ENCODE assay signal across 16 cellular contexts in genomic region chr7:99000904-99001442, GRCh38.
DNase-seq lines count a peak whose midpoint lies in the region; ATAC-seq, FAIRE-seq and TF ChIP-seq lines count a peak whose summit lies in the region.
"Had no signal": no experiment of that assay in that cellular context is flagged by ENCODE, and none has a peak within 500 bp of the region (broad histone marks: within the 10 kb centered on the region; RNA-seq: fewer than 3 reads in every experiment).

No MANE protein-coding gene starts in this region.

- peaks cover 39% of the 10 kb centered on the region for H3K36me3 ChIP-seq in CD8-positive, alpha-beta T cell (ENCODE audit: insufficient read depth, low read length)
- H3K36me3 ChIP-seq in endodermal cell (ENCODE audit: control insufficient read depth, insufficient read depth, low read length): peaks cover 78% of the 10 kb centered on the region
- H3K36me3 ChIP-seq in OCI-LY7 (ENCODE audit: insufficient read depth, low read length): peaks cover 97% of the 10 kb centered on the region

- POLR2A ChIA-PET in CD8-positive, alpha-beta T cell (lab: Charles Lee): interaction anchor here (0.5 kb wide), 1 partner anchor 474 kb away, joined by 4 read pairs; no protein-coding TSS in a partner anchor
- POLR2A ChIA-PET in activated CD8-positive, alpha-beta T cell treated with anti-CD3 and anti-CD28 coated beads, Interleukin-2, amount 10 ng/mL, durations not matched to agents 7 days and 5 days (lab: Charles Lee): no interaction called here
- POLR2A ChIA-PET in OCI-LY7 (lab: Charles Lee): interaction anchor here (1.0 kb wide), 1 partner anchor 24 kb away, joined by 5 read pairs; no protein-coding TSS in a partner anchor

- peaks cover 77% of the 10 kb centered on the region for H3K36me3 Mint-ChIP-seq in CD8-positive, alpha-beta T cell
- peaks cover 49% of the 10 kb centered on the region for H3K36me3 Mint-ChIP-seq in activated CD8-positive, alpha-beta T cell treated with anti-CD3 and anti-CD28 coated beads, Interleukin-2, amount 10 ng/mL, durations not matched to agents 7 days and 5 days (ENCODE audit: low read depth)
- peaks cover 65% of the 10 kb centered on the region for H3K36me3 Mint-ChIP-seq in endodermal cell (ENCODE audit: low read depth)

- H3K4me2 ChIP-seq in OCI-LY7 (ENCODE audit: low read length): no peak overlapping the region

- BruUV-seq in OCI-LY7 (replicated peaks; lab: Mats Ljungman, UMichigan): no TSS peak

- H3K9ac ChIP-seq in endodermal cell (ENCODE audit: extremely low read depth, low read length, poor library complexity, severe bottlenecking): no peak overlapping the region

- H3K27ac ChIP-seq in CD8-positive, alpha-beta T cell (ENCODE audit: low read depth, low read length): no peak overlapping the region
- H3K27ac ChIP-seq in endodermal cell (ENCODE audit: low read depth, low read length) (no peak overlapping the region), OCI-LY7 (ENCODE audit: low read depth, low read length, poor library complexity, severe bottlenecking) (no peak overlapping the region)
- H3K27ac ChIP-seq: left ventricle myocardium inferior, psoas muscle had no signal

- no peaks in the 10 kb centered on the region for H3K79me2 ChIP-seq in OCI-LY7 (ENCODE audit: insufficient read depth, low read depth, low read length)

- CTCF ChIA-PET in CD8-positive, alpha-beta T cell (lab: Charles Lee): no interaction called here
- CTCF ChIA-PET in activated CD8-positive, alpha-beta T cell treated with anti-CD3 and anti-CD28 coated beads, Interleukin-2, amount 10 ng/mL, durations not matched to agents 7 days and 5 days (lab: Charles Lee): interaction anchor here (0.6 to 1.9 kb wide), 8 partner anchors 12 to 1400 kb away, joined by 3 to 6 read pairs (median 4); no protein-coding TSS in a partner anchor
- CTCF ChIA-PET in OCI-LY7 (lab: Charles Lee; ENCODE audit: unreplicated experiment): no interaction called here

- no peaks in the 10 kb centered on the region for H4K20me1 ChIP-seq in OCI-LY7 (ENCODE audit: insufficient read depth, low read length)

- H3K9me3 Mint-ChIP-seq in CD8-positive, alpha-beta T cell: no peaks in the 10 kb centered on the region
- H3K9me3 Mint-ChIP-seq in activated CD8-positive, alpha-beta T cell treated with anti-CD3 and anti-CD28 coated beads, Interleukin-2, amount 10 ng/mL, durations not matched to agents 7 days and 5 days (ENCODE audit: insufficient read depth): no peaks in the 10 kb centered on the region
- H3K9me3 Mint-ChIP-seq in endodermal cell: no peaks in the 10 kb centered on the region

- peak overlapping the region; percentile 56 for H3K27ac Mint-ChIP-seq in CD8-positive, alpha-beta T cell
- peak overlapping the region; percentile 88 for H3K27ac Mint-ChIP-seq in activated CD8-positive, alpha-beta T cell treated with anti-CD3 and anti-CD28 coated beads, Interleukin-2, amount 10 ng/mL, durations not matched to agents 7 days and 5 days
- H3K27ac Mint-ChIP-seq in endodermal cell: no peak overlapping the region

- intact Hi-C loops in CD8-positive, alpha-beta T cell (cut with DNase I, micrococcal nuclease): no loop called here
- intact Hi-C loops in OCI-LY7 (cut with micrococcal nuclease; ENCODE audit: unreplicated experiment): no loop called here

- no peak for TF ChIP-seq CTCF in CD8-positive, alpha-beta T cell (IDR thresholded peaks at IDR 0.05)
- no peak for TF ChIP-seq CTCF in endodermal cell (conservative IDR thresholded peaks at IDR 0.05)
- TF ChIP-seq CTCF in OCI-LY7 (conservative IDR thresholded peaks at IDR 0.05; ENCODE audit: low read length): no peak

- 96 to 99% methylated on average over 11 to 14 of the region's 14 CpGs for WGBS in endodermal cell (ENCODE audit: insufficient coverage in 1 of 2, insufficient read length in 1 of 2), 2 experiments

- peak; percentile 70 for ATAC-seq in CD8-positive, alpha-beta T cell
- ATAC-seq in activated CD8-positive, alpha-beta T cell treated with anti-CD3 and anti-CD28 coated beads, Interleukin-2, amount 10 ng/mL, durations not matched to agents 7 days and 5 days: peak; percentile 87
- ATAC-seq in HG03439 (IDR thresholded peaks at IDR 0.05; ENCODE audit: unreplicated experiment) (no peak), GM21515 (IDR thresholded peaks at IDR 0.05; ENCODE audit: unreplicated experiment) (no peak)
- ATAC-seq: psoas muscle had no signal

- H3K9me3 ChIP-seq in CD8-positive, alpha-beta T cell (ENCODE audit: low read length): no peaks in the 10 kb centered on the region
- H3K9me3 ChIP-seq in endodermal cell (ENCODE audit: control insufficient read depth, low read length): no peaks in the 10 kb centered on the region
- H3K9me3 ChIP-seq in OCI-LY7 (ENCODE audit: low read length): no peaks in the 10 kb centered on the region
- H3K9me3 ChIP-seq: left ventricle myocardium inferior, psoas muscle had no signal

- H3K27me3 ChIP-seq in CD8-positive, alpha-beta T cell (ENCODE audit: insufficient read depth, low read length): no peaks in the 10 kb centered on the region
- no peaks in the 10 kb centered on the region for H3K27me3 ChIP-seq in endodermal cell (ENCODE audit: control insufficient read depth, insufficient read depth, low read length, poor library complexity, severe bottlenecking)

- no peaks in the 10 kb centered on the region for H3K9me2 ChIP-seq in OCI-LY7 (ENCODE audit: insufficient read depth, low read length)

- peak in 1 of 7 experiments; percentile 48 for DNase-seq in CD8-positive, alpha-beta T cell
- DNase-seq in activated CD8-positive, alpha-beta T cell treated with anti-CD3 and anti-CD28 coated beads, Interleukin-2, amount 10 ng/mL, durations not matched to agents 7 days and 5 days: peak; percentile 67
- peak; percentile 31 for DNase-seq in endodermal cell
- DNase-seq in renal cortical epithelial cell (ENCODE audit: low read depth): peak; percentile 62
- DNase-seq in OCI-LY7 (ENCODE audit: low spot score): no peak
- no peak for DNase-seq in urothelium cell line (ENCODE audit: low spot score)
- DNase-seq: central memory CD4-positive, alpha-beta T cell; left ventricle myocardium inferior; NCI-H1417; psoas muscle; RPMI8226; stimulated activated CD4-positive, alpha-beta T cell treated with anti-CD3 and anti-CD28 coated beads, Interleukin-15, amount 100 ng/mL, for 24 hours had no signal

- H3K4me3 ChIP-seq in CD8-positive, alpha-beta T cell (ENCODE audit: low read depth, low read length): no peak overlapping the region
- H3K4me3 ChIP-seq in endodermal cell (ENCODE audit: low read length) (no peak overlapping the region), OCI-LY7 (ENCODE audit: low read depth, low read length, poor library complexity, severe bottlenecking) (no peak overlapping the region)
- H3K4me3 ChIP-seq: left ventricle myocardium inferior, psoas muscle had no signal

- no peak overlapping the region for H2AFZ ChIP-seq in OCI-LY7 (ENCODE audit: low read length)

- H3K27me3 Mint-ChIP-seq in CD8-positive, alpha-beta T cell (ENCODE audit: low read depth): no peaks in the 10 kb centered on the region
- H3K27me3 Mint-ChIP-seq in activated CD8-positive, alpha-beta T cell treated with anti-CD3 and anti-CD28 coated beads, Interleukin-2, amount 10 ng/mL, durations not matched to agents 7 days and 5 days (ENCODE audit: low read depth): no peaks in the 10 kb centered on the region
- H3K27me3 Mint-ChIP-seq in endodermal cell (ENCODE audit: insufficient read depth): no peaks in the 10 kb centered on the region

- H3K4me3 Mint-ChIP-seq in CD8-positive, alpha-beta T cell: peak overlapping the region; percentile 33
- peak overlapping the region; percentile 42 for H3K4me3 Mint-ChIP-seq in activated CD8-positive, alpha-beta T cell treated with anti-CD3 and anti-CD28 coated beads, Interleukin-2, amount 10 ng/mL, durations not matched to agents 7 days and 5 days
- H3K4me3 Mint-ChIP-seq in endodermal cell: no peak overlapping the region

- FAIRE-seq in urothelium cell line (lab: Jason Lieb, UNC): no peak
- FAIRE-seq: H54, HTR-8/SVneo had no signal

- H3K4me1 Mint-ChIP-seq in CD8-positive, alpha-beta T cell (ENCODE audit: low read depth): peaks cover 16% of the 10 kb centered on the region
- peaks cover 45% of the 10 kb centered on the region for H3K4me1 Mint-ChIP-seq in activated CD8-positive, alpha-beta T cell treated with anti-CD3 and anti-CD28 coated beads, Interleukin-2, amount 10 ng/mL, durations not matched to agents 7 days and 5 days (ENCODE audit: low read depth)
- H3K4me1 Mint-ChIP-seq in endodermal cell: no peaks in the 10 kb centered on the region

- H3K4me1 ChIP-seq in CD8-positive, alpha-beta T cell (ENCODE audit: insufficient read depth, low read length): peaks cover 14% of the 10 kb centered on the region
- H3K4me1 ChIP-seq in endodermal cell (ENCODE audit: control insufficient read depth, insufficient read depth, low read length) (no peaks in the 10 kb centered on the region), OCI-LY7 (ENCODE audit: insufficient read depth, low read length, poor library complexity, severe bottlenecking) (no peaks in the 10 kb centered on the region)
- H3K4me1 ChIP-seq: left ventricle myocardium inferior, psoas muscle had no signal

Comparison
In these comparisons a context has a peak if more than half of its experiments do, and no peak if none do; other contexts are left out.
1. ATAC-seq: peak in CD8-positive, alpha-beta T cell (single experiment) and activated CD8-positive, alpha-beta T cell treated with anti-CD3 and anti-CD28 coated beads, Interleukin-2, amount 10 ng/mL, durations not matched to agents 7 days and 5 days (single experiment); none in HG03439 (single experiment) and GM21515 (single experiment).
2. DNase-seq: peak in activated CD8-positive, alpha-beta T cell treated with anti-CD3 and anti-CD28 coated beads, Interleukin-2, amount 10 ng/mL, durations not matched to agents 7 days and 5 days (single experiment), endodermal cell (single experiment) and renal cortical epithelial cell (single experiment); none in OCI-LY7 (single experiment) and urothelium cell line (single experiment).